Comparison of ENCODE assay signal across 9 cellular contexts in genomic region chr2:237600205-237600846, GRCh38. TPM values are rescaled to one million over a fixed set of nuclear protein-coding genes. Genes with fewer than 3 reads are reported as not detected.
A peak's percentile ranks its signal among the peaks of the same experiment; 100 is the strongest.
DNase-seq lines count a peak whose midpoint lies in the region; ATAC-seq and TF ChIP-seq lines count a peak whose summit lies in the region.
"Had no signal": no experiment of that assay in that cellular context is flagged by ENCODE, and none has a peak within 500 bp of the region (broad histone marks: within the 10 kb centered on the region; RNA-seq: fewer than 3 reads in every experiment).

No MANE protein-coding gene starts in this region.

- no peak overlapping the region for H3K4me3 Mint-ChIP-seq in mesothelial cell of epicardium
- H3K4me3 Mint-ChIP-seq in activated T-cell treated with anti-CD3 and anti-CD28 coated beads, Interleukin-2, amount 50 U/mL, for 24 hours: no peak overlapping the region

- in situ Hi-C loops in gastrocnemius medialis (cut with MboI; ENCODE audit: low sequenced_read_pairs in 4 of 4): loop anchor here in 1 of 4 donors (5.0 kb wide), 1 partner anchor 142 kb away; no protein-coding TSS in a partner anchor

- H3K27me3 ChIP-seq in adipocyte (replicated peaks; ENCODE audit: control insufficient read depth, insufficient read depth, low read length): no peaks in the 10 kb centered on the region
- no peaks in the 10 kb centered on the region for H3K27me3 ChIP-seq in right atrium auricular region
- H3K27me3 ChIP-seq in gastrocnemius medialis: no peaks in the 10 kb centered on the region

- intact Hi-C loops in gastrocnemius medialis (cut with DNase I; ENCODE audit: low total_unique reads): loop anchor here (1.0 to 2.0 kb wide), 4 partner anchors 42 to 145 kb away; no protein-coding TSS in a partner anchor

- no peak overlapping the region for H3K27ac Mint-ChIP-seq in mesothelial cell of epicardium
- no peak overlapping the region for H3K27ac Mint-ChIP-seq in activated T-cell treated with anti-CD3 and anti-CD28 coated beads, Interleukin-2, amount 50 U/mL, for 24 hours

- H3K4me1 Mint-ChIP-seq in mesothelial cell of epicardium: peaks cover 36% of the 10 kb centered on the region
- H3K4me1 Mint-ChIP-seq in activated T-cell treated with anti-CD3 and anti-CD28 coated beads, Interleukin-2, amount 50 U/mL, for 24 hours (ENCODE audit: low read depth): peaks cover 20% of the 10 kb centered on the region

- DNase-seq in ELR (ENCODE audit: low read depth) (peak; percentile 57), adipocyte (ENCODE audit: low read depth) (peak; percentile 73), right atrium auricular region (ENCODE audit: low spot score) (peak; percentile 86), gastrocnemius medialis (peak; percentile 82 to 85), mesothelial cell of epicardium (ENCODE audit: low spot score in 2 of 2, unreplicated experiment in 2 of 2) (no peak), NCI-H226 (no peak), DMS79 (lab: John Stamatoyannopoulos, UW) (no peak)
- DNase-seq in activated T-cell treated with anti-CD3 and anti-CD28 coated beads, Interleukin-2, amount 50 U/mL, for 24 hours: no peak
- DNase-seq: stimulated activated naive CD4-positive, alpha-beta T cell had no signal

- TF ChIP-seq CTCF in right atrium auricular region (IDR thresholded peaks at IDR 0.05) (peak in 1 of 2 donors; percentile 64), gastrocnemius medialis (IDR thresholded peaks at IDR 0.05 in 4 of 5, conservative IDR thresholded peaks at IDR 0.05 in 1 of 5) (peak in 4 of 5 experiments; percentile 11 to 60 (median 37)), mesothelial cell of epicardium (IDR thresholded peaks at IDR 0.05; ENCODE audit: unreplicated experiment) (no peak)

- H3K9me3 ChIP-seq in adipocyte (ENCODE audit: control insufficient read depth, low read length): no peaks in the 10 kb centered on the region
- no peaks in the 10 kb centered on the region for H3K9me3 ChIP-seq in right atrium auricular region
- H3K9me3 ChIP-seq in gastrocnemius medialis: no peaks in the 10 kb centered on the region

- no peaks in the 10 kb centered on the region for H3K9me3 Mint-ChIP-seq in mesothelial cell of epicardium
- no peaks in the 10 kb centered on the region for H3K9me3 Mint-ChIP-seq in activated T-cell treated with anti-CD3 and anti-CD28 coated beads, Interleukin-2, amount 50 U/mL, for 24 hours

- peaks cover 13% of the 10 kb centered on the region for H3K4me1 ChIP-seq in adipocyte (ENCODE audit: control insufficient read depth, insufficient read depth, low read length)
- peaks cover 0 to 38% of the 10 kb centered on the region in 2 donors for H3K4me1 ChIP-seq in right atrium auricular region
- peaks cover 17 to 18% of the 10 kb centered on the region in 2 donors for H3K4me1 ChIP-seq in gastrocnemius medialis

- H3K4me3 ChIP-seq in adipocyte (ENCODE audit: low read length) (peak overlapping the region; percentile 66), right atrium auricular region (peak overlapping the region in 1 of 2 donors; percentile 23), gastrocnemius medialis (peak overlapping the region; percentile 42 to 60 (median 54))

- ATAC-seq in gastrocnemius medialis: peak; percentile 96 to 98

- H3K27ac ChIP-seq in right atrium auricular region (peak overlapping the region; percentile 81 to 89), gastrocnemius medialis (peak overlapping the region; percentile 88 to 96 (median 92))

- peak overlapping the region; percentile 79 for H3K9ac ChIP-seq in adipocyte (ENCODE audit: low read length)

- H3K36me3 Mint-ChIP-seq in mesothelial cell of epicardium: no peaks in the 10 kb centered on the region
- no peaks in the 10 kb centered on the region for H3K36me3 Mint-ChIP-seq in activated T-cell treated with anti-CD3 and anti-CD28 coated beads, Interleukin-2, amount 50 U/mL, for 24 hours (ENCODE audit: low read depth)

- H3K27me3 Mint-ChIP-seq in mesothelial cell of epicardium (ENCODE audit: low read depth): peaks cover 22% of the 10 kb centered on the region
- no peaks in the 10 kb centered on the region for H3K27me3 Mint-ChIP-seq in activated T-cell treated with anti-CD3 and anti-CD28 coated beads, Interleukin-2, amount 50 U/mL, for 24 hours

- H3K36me3 ChIP-seq in adipocyte (ENCODE audit: control insufficient read depth, insufficient read depth, low read length, severe bottlenecking) (no peaks in the 10 kb centered on the region), right atrium auricular region (no peaks in the 10 kb centered on the region), gastrocnemius medialis (no peaks in the 10 kb centered on the region)

- TF ChIP-seq POLR2A in gastrocnemius medialis (IDR thresholded peaks at IDR 0.05): peak; percentile 61 to 68

RNA-seq across cellular contexts. Expression of gene RAB17, which starts 9.8 kb away (rescaled TPM):
- 1 to 10 TPM; 1.0 to 4.5 TPM for total RNA-seq in right atrium auricular region
- 1 to 10 TPM in 1 of 4 donors, under 1 TPM in 1, not detected in 2; 0.42 to 1.3 TPM for total RNA-seq in gastrocnemius medialis
- total RNA-seq in mesothelial cell of epicardium: 10.6 to 12.7 TPM (median 11.0 TPM) in 3 replicates

RNA-seq across cellular contexts. Expression of gene LRRFIP1, which starts 27.1 kb away (rescaled TPM):
- total RNA-seq in right atrium auricular region: 10 to 100 TPM; 71.2 to 88.5 TPM
- 10 to 100 TPM; 37.9 to 74.1 (median 54.0) TPM for total RNA-seq in gastrocnemius medialis
- 43.6 to 47.5 TPM (median 47.2 TPM) in 3 replicates for total RNA-seq in mesothelial cell of epicardium

RNA-seq across cellular contexts. Expression of gene PRLH, which starts 34.0 kb away (rescaled TPM):
- total RNA-seq in right atrium auricular region (not detected), gastrocnemius medialis (not detected), mesothelial cell of epicardium (not detected in 3 replicates)

Comparison
In these comparisons a context has a peak if more than half of its experiments do, and no peak if none do; other contexts are left out.
1. DNase-seq: peak in ELR (single experiment), adipocyte (single experiment), right atrium auricular region (single experiment) and gastrocnemius medialis (2 of 2); none in mesothelial cell of epicardium (0 of 2), activated T-cell treated with anti-CD3 and anti-CD28 coated beads, Interleukin-2, amount 50 U/mL, for 24 hours (single experiment), NCI-H226 (single experiment) and DMS79 (single experiment).